1 cellular context compared by ENCODE assay signal in the genomic region with DNA sequence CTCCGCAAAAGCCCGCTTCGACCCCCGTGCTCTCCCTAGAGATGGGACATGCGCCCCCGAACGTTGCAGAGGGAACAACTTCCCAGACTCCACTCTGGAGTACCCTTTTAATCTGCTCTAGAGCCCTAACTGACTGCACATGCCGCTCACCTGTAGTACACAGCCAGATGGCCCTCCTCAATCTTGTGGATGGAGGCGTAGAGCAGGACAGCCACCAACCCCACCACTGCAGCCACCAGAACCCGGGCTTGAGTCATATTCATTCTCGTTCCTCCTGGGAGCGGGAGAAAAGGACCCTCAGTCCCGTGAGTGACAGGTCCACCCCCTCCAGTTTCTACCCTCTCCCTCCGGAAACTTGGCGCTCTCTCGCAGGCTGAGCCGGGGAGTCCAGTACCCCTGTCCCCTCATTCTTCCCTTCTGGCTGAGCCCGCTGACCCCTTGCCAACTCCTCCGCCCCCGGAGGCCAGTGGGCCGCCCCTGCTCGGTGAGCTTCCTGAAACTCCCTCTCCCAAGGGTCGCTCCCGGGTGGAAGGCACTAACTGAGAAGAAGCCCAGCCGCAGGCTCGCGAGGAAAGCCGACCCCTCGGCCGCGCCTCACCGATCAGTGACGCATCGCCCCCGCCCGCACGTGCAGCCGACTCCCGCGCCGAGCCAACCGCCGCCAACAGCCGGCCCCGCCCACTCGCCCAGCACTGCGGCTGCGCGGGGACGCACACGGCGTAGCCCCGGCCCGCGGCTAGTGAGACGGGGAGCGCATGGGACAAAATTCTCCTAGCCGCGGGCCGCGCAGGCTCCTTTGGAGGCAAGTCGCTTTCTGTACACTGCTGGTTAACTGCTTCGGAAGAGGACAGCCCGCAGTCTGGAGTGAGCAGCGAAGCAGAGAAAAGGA.
TF ChIP-seq lines count a peak whose summit lies in the region.

A gene (minus strand): TSS at position 666 of the 889 bp plus-strand sequence. CDS start 403 bp downstream, at position 263.

TF ChIP-seq in HepG2, 621 proteins besides CTCF, POLR2A, EP300 and RAD21 (continued from another document and continues in another):
- TF ChIP-seq BCL6 (CRISPR knock-in tag; IDR thresholded peaks at IDR 0.05) (0 out of 2 replicates have a peak, but pooled peaks have one; percentile 34), ZNF746 (CRISPR knock-in tag; IDR thresholded peaks at IDR 0.05) (no peak; the same call in 1 of the 2 replicates), TP53 (CRISPR knock-in tag; conservative IDR thresholded peaks at IDR 0.05) (no peak), SMAD1 (CRISPR knock-in tag; IDR thresholded peaks at IDR 0.05; ENCODE audit: borderline replicate concordance, low read depth) (peak; percentile 90; the same call in 1 of the 2 replicates), SIX1 (CRISPR knock-in tag; IDR thresholded peaks at IDR 0.05; ENCODE audit: borderline replicate concordance) (no peak), ZNF446 (CRISPR knock-in tag; IDR thresholded peaks at IDR 0.05) (peak; percentile 83; the same call in 1 of the 2 replicates), HNRNPUL1 (IDR thresholded peaks at IDR 0.05; ENCODE audit: low read depth, low read length) (no peak; the same call in 1 of the 2 replicates), KDM4B (CRISPR knock-in tag; IDR thresholded peaks at IDR 0.05) (0 out of 2 replicates have a peak, but pooled peaks have one; percentile 47), ZFP82 (CRISPR knock-in tag; IDR thresholded peaks at IDR 0.05; ENCODE audit: borderline replicate concordance) (peak; percentile 94; the same call in 1 of the 2 replicates), ERF (CRISPR knock-in tag; IDR thresholded peaks at IDR 0.05) (peak; percentile 36; the same call in 1 of the 2 replicates), ZNF510 (CRISPR knock-in tag; IDR thresholded peaks at IDR 0.05; ENCODE audit: low read depth) (peak; percentile 72; the same call in 1 of the 2 replicates), ARHGAP35 (CRISPR knock-in tag; IDR thresholded peaks at IDR 0.05; ENCODE audit: borderline replicate concordance) (peak; percentile 95), MAF1 (CRISPR knock-in tag; IDR thresholded peaks at IDR 0.05; ENCODE audit: borderline replicate concordance) (peak; percentile 73; the same call in 1 of the 2 replicates), ZNF343 (CRISPR knock-in tag; IDR thresholded peaks at IDR 0.05) (peak; percentile 90), HDAC6 (IDR thresholded peaks at IDR 0.05; ENCODE audit: low read depth, low read length) (no peak), XBP1 (CRISPR knock-in tag; IDR thresholded peaks at IDR 0.05) (peak; percentile 70; the same call in 1 of the 2 replicates), PPARG (CRISPR knock-in tag; conservative IDR thresholded peaks at IDR 0.05) (peak; percentile 66; the same call in 1 of the 2 replicates), ZNF777 (CRISPR knock-in tag; IDR thresholded peaks at IDR 0.05) (0 out of 2 replicates have a peak, but pooled peaks have one; percentile 49), SATB2 (CRISPR knock-in tag; IDR thresholded peaks at IDR 0.05) (0 out of 2 replicates have a peak, but pooled peaks have one; percentile 65)
- TF ChIP-seq, protein P1, sequence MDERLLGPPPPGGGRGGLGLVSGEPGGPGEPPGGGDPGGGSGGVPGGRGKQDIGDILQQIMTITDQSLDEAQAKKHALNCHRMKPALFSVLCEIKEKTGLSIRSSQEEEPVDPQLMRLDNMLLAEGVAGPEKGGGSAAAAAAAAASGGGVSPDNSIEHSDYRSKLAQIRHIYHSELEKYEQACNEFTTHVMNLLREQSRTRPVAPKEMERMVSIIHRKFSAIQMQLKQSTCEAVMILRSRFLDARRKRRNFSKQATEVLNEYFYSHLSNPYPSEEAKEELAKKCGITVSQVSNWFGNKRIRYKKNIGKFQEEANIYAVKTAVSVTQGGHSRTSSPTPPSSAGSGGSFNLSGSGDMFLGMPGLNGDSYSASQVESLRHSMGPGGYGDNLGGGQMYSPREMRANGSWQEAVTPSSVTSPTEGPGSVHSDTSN (CRISPR knock-in tag; IDR thresholded peaks at IDR 0.05): no peak; the same call in 1 of the 2 replicates
- TF ChIP-seq, protein P2, sequence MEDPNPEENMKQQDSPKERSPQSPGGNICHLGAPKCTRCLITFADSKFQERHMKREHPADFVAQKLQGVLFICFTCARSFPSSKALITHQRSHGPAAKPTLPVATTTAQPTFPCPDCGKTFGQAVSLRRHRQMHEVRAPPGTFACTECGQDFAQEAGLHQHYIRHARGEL (CRISPR knock-in tag; IDR thresholded peaks at IDR 0.05): no peak
- TF ChIP-seq, protein P3, sequence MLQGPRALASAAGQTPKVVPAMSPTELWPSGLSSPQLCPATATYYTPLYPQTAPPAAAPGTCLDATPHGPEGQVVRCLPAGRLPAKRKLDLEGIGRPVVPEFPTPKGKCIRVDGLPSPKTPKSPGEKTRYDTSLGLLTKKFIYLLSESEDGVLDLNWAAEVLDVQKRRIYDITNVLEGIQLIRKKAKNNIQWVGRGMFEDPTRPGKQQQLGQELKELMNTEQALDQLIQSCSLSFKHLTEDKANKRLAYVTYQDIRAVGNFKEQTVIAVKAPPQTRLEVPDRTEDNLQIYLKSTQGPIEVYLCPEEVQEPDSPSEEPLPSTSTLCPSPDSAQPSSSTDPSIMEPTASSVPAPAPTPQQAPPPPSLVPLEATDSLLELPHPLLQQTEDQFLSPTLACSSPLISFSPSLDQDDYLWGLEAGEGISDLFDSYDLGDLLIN (CRISPR knock-in tag; IDR thresholded peaks at IDR 0.05; ENCODE audit: borderline replicate concordance): peak; percentile 36; the same call in 1 of the 2 replicates
- TF ChIP-seq, protein P4, sequence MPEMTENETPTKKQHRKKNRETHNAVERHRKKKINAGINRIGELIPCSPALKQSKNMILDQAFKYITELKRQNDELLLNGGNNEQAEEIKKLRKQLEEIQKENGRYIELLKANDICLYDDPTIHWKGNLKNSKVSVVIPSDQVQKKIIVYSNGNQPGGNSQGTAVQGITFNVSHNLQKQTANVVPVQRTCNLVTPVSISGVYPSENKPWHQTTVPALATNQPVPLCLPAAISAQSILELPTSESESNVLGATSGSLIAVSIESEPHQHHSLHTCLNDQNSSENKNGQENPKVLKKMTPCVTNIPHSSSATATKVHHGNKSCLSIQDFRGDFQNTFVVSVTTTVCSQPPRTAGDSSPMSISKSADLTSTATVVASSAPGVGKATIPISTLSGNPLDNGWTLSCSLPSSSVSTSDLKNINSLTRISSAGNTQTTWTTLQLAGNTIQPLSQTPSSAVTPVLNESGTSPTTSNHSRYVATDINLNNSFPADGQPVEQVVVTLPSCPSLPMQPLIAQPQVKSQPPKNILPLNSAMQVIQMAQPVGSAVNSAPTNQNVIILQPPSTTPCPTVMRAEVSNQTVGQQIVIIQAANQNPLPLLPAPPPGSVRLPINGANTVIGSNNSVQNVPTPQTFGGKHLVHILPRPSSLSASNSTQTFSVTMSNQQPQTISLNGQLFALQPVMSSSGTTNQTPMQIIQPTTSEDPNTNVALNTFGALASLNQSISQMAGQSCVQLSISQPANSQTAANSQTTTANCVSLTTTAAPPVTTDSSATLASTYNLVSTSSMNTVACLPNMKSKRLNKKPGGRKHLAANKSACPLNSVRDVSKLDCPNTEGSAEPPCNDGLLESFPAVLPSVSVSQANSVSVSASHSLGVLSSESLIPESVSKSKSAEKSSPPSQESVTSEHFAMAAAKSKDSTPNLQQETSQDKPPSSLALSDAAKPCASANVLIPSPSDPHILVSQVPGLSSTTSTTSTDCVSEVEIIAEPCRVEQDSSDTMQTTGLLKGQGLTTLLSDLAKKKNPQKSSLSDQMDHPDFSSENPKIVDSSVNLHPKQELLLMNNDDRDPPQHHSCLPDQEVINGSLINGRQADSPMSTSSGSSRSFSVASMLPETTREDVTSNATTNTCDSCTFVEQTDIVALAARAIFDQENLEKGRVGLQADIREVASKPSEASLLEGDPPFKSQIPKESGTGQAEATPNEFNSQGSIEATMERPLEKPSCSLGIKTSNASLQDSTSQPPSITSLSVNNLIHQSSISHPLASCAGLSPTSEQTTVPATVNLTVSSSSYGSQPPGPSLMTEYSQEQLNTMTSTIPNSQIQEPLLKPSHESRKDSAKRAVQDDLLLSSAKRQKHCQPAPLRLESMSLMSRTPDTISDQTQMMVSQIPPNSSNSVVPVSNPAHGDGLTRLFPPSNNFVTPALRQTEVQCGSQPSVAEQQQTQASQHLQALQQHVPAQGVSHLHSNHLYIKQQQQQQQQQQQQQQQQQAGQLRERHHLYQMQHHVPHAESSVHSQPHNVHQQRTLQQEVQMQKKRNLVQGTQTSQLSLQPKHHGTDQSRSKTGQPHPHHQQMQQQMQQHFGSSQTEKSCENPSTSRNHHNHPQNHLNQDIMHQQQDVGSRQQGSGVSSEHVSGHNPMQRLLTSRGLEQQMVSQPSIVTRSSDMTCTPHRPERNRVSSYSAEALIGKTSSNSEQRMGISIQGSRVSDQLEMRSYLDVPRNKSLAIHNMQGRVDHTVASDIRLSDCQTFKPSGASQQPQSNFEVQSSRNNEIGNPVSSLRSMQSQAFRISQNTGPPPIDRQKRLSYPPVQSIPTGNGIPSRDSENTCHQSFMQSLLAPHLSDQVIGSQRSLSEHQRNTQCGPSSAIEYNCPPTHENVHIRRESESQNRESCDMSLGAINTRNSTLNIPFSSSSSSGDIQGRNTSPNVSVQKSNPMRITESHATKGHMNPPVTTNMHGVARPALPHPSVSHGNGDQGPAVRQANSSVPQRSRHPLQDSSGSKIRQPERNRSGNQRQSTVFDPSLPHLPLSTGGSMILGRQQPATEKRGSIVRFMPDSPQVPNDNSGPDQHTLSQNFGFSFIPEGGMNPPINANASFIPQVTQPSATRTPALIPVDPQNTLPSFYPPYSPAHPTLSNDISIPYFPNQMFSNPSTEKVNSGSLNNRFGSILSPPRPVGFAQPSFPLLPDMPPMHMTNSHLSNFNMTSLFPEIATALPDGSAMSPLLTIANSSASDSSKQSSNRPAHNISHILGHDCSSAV (CRISPR knock-in tag; IDR thresholded peaks at IDR 0.05; ENCODE audit: borderline replicate concordance): no peak
- TF ChIP-seq, protein P5, sequence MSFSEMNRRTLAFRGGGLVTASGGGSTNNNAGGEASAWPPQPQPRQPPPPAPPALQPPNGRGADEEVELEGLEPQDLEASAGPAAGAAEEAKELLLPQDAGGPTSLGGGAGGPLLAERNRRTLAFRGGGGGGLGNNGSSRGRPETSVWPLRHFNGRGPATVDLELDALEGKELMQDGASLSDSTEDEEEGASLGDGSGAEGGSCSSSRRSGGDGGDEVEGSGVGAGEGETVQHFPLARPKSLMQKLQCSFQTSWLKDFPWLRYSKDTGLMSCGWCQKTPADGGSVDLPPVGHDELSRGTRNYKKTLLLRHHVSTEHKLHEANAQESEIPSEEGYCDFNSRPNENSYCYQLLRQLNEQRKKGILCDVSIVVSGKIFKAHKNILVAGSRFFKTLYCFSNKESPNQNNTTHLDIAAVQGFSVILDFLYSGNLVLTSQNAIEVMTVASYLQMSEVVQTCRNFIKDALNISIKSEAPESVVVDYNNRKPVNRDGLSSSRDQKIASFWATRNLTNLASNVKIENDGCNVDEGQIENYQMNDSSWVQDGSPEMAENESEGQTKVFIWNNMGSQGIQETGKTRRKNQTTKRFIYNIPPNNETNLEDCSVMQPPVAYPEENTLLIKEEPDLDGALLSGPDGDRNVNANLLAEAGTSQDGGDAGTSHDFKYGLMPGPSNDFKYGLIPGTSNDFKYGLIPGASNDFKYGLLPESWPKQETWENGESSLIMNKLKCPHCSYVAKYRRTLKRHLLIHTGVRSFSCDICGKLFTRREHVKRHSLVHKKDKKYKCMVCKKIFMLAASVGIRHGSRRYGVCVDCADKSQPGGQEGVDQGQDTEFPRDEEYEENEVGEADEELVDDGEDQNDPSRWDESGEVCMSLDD (CRISPR knock-in tag; IDR thresholded peaks at IDR 0.05; ENCODE audit: borderline replicate concordance): 0 out of 2 replicates have a peak, but pooled peaks have one; percentile 52
- TF ChIP-seq, protein P6, sequence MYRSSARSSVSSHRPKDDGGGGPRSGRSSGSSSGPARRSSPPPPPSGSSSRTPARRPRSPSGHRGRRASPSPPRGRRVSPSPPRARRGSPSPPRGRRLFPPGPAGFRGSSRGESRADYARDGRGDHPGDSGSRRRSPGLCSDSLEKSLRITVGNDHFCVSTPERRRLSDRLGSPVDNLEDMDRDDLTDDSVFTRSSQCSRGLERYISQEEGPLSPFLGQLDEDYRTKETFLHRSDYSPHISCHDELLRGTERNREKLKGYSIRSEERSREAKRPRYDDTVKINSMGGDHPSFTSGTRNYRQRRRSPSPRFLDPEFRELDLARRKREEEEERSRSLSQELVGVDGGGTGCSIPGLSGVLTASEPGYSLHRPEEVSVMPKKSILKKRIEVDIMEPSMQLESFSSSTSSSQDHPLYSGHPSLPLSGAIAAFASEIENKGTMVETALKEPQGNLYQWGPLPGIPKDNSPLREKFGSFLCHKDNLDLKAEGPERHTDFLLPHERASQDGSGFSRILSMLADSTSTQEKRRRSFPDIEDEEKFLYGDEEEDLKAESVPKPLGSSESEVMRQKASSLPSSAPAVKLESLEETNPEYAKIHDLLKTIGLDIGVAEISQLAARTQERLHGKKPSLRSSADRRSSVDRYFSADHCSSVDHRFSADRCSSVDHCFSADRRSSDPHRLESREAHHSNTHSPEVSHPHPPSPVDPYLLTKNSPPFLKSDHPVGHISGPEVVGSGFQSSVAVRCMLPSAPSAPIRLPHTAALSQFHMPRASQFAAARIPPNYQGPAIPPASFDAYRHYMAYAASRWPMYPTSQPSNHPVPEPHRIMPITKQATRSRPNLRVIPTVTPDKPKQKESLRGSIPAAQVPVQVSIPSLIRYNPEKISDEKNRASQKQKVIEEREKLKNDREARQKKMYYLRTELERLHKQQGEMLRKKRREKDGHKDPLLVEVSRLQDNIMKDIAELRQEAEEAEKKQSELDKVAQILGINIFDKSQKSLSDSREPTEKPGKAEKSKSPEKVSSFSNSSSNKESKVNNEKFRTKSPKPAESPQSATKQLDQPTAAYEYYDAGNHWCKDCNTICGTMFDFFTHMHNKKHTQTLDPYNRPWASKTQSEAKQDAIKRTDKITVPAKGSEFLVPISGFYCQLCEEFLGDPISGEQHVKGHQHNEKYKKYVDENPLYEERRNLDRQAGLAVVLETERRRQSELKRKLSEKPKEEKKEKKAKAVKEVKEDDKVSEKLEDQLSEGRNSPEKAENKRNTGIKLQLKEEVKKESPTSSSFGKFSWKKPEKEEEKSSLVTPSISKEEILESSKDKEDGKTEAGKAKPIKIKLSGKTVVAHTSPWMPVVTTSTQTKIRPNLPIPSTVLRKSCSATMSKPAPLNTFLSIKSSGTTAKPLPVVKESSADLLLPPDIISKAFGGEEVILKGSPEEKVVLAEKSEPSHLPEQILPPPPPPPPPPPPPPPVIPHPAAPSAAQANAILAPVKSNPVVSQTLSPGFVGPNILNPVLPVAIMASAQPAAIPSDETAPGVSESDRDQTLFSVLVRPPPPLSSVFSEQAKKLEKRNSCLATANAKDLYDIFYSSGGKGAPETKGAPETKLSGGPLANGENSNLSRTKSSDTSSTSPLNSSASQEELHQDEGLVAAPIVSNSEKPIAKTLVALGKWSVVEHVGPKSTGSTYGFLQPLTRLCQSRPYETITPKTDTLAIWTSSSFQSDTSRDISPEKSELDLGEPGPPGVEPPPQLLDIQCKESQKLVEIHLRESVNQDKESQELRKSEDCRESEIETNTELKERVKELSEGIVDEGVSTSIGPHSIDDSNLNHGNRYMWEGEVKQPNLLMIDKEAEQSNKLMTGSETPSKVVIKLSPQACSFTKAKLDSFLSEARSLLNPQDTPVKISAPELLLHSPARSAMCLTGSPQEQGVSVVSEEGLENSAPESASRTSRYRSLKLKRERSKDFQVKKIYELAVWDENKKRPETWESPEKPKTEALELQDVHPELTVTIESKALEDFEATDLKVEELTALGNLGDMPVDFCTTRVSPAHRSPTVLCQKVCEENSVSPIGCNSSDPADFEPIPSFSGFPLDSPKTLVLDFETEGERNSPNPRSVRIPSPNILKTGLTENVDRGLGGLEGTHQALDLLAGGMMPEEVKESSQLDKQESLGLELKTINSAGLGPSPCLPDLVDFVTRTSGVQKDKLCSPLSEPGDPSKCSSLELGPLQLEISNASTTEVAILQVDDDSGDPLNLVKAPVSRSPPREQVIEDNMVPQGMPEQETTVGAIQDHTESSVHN (CRISPR knock-in tag; IDR thresholded peaks at IDR 0.05): no peak
